ENCODE assay signal across 8 cellular contexts in the genomic region with DNA sequence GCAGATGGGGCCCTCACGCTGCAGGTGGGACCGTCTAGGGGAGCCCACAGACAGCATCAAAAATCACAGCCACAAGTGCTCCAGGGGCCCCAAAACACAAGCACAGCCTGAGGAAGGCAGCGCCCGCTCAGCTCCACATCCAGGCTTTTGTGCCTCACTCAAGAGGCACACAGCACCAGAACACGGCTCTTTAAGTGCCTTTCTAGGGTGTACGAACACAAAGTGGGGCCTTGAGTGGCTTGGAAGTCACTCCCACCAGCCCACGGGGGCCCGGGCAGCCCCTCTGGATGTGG.
DNase-seq lines count a peak whose midpoint lies in the region; ATAC-seq and TF ChIP-seq lines count a peak whose summit lies in the region.

No MANE protein-coding gene starts in this region.

- H3K36me3 Mint-ChIP-seq in neural progenitor cell: peaks cover 14% of the 10 kb centered on the region

- peaks cover 13% of the 10 kb centered on the region for H3K27me3 Mint-ChIP-seq in neural progenitor cell (ENCODE audit: insufficient read depth, low read depth)

- no peak overlapping the region for H2AFZ ChIP-seq in neural progenitor cell (replicated peaks)

- peak overlapping the region; percentile 81 for H3K4me3 Mint-ChIP-seq in neural progenitor cell

- no peaks in the 10 kb centered on the region for H3K9me3 ChIP-seq in SJSA1 (replicated peaks)
- no peaks in the 10 kb centered on the region for H3K9me3 ChIP-seq in esophagus muscularis mucosa
- H3K9me3 ChIP-seq in neural progenitor cell (ENCODE audit: low read depth): no peaks in the 10 kb centered on the region
- no peaks in the 10 kb centered on the region for H3K9me3 ChIP-seq in tibial artery

- WGBS in esophagus muscularis mucosa: 70% methylated on average over 2 of the region's 8 CpGs

- H3K4me3 ChIP-seq in SJSA1: no peak overlapping the region
- H3K4me3 ChIP-seq in esophagus muscularis mucosa: peak overlapping the region in 1 of 4 donors; percentile 32
- no peak overlapping the region for H3K4me3 ChIP-seq in neural progenitor cell
- no peak overlapping the region for H3K4me3 ChIP-seq in tibial artery

- H3K27ac ChIP-seq in SJSA1: peak overlapping the region; percentile 61
- peak overlapping the region; percentile 80 to 93 (median 88) for H3K27ac ChIP-seq in esophagus muscularis mucosa (replicated peaks in 1 of 4)
- H3K27ac ChIP-seq in neural progenitor cell: no peak overlapping the region
- H3K27ac ChIP-seq in tibial artery: peak overlapping the region; percentile 87

- intact Hi-C loops in esophagus muscularis mucosa (cut with DNase I): loop anchor here (10.0 kb wide), 1 partner anchor 61 kb away; a partner anchor contains a TSS
- intact Hi-C loops in tibial artery (cut with DNase I; ENCODE audit: low total_unique reads): no loop called here

- H3K27ac Mint-ChIP-seq in neural progenitor cell: no peak overlapping the region

- no peak overlapping the region for H3K9ac ChIP-seq in neural progenitor cell

- no peak for TF ChIP-seq POLR2A in esophagus muscularis mucosa (IDR thresholded peaks at IDR 0.05; ENCODE audit: low read depth)

- peaks cover 12% of the 10 kb centered on the region for H3F3A ChIP-seq in neural progenitor cell (ENCODE audit: low read depth)

- TF ChIP-seq CTCF in esophagus muscularis mucosa (IDR thresholded peaks at IDR 0.05) (no peak), neural progenitor cell (IDR thresholded peaks at IDR 0.05) (no peak), tibial artery (IDR thresholded peaks at IDR 0.05) (no peak)

- H3K36me3 ChIP-seq in SJSA1 (peaks cover 4% of the 10 kb centered on the region), esophagus muscularis mucosa (no peaks in the 10 kb centered on the region), neural progenitor cell (no peaks in the 10 kb centered on the region), tibial artery (no peaks in the 10 kb centered on the region)

- peaks cover 72% of the 10 kb centered on the region for H3K79me2 ChIP-seq in neural progenitor cell (ENCODE audit: low read depth)

- H3K27me3 ChIP-seq in SJSA1 (replicated peaks): no peaks in the 10 kb centered on the region
- no peaks in the 10 kb centered on the region for H3K27me3 ChIP-seq in esophagus muscularis mucosa
- no peaks in the 10 kb centered on the region for H3K27me3 ChIP-seq in neural progenitor cell
- no peaks in the 10 kb centered on the region for H3K27me3 ChIP-seq in tibial artery

- ATAC-seq in GM21381 (IDR thresholded peaks at IDR 0.05; ENCODE audit: unreplicated experiment): no peak
- no peak for ATAC-seq in HG03045 (IDR thresholded peaks at IDR 0.05; ENCODE audit: unreplicated experiment)
- no peak for ATAC-seq in GM21717 (IDR thresholded peaks at IDR 0.05; ENCODE audit: unreplicated experiment)

- H4K20me1 ChIP-seq in neural progenitor cell (ENCODE audit: low read depth): peaks cover 81% of the 10 kb centered on the region

- H3K4me1 ChIP-seq in SJSA1 (replicated peaks): peaks cover 27% of the 10 kb centered on the region
- H3K4me1 ChIP-seq in esophagus muscularis mucosa: peaks cover 55 to 95% (median 79%) of the 10 kb centered on the region in 4 donors
- H3K4me1 ChIP-seq in neural progenitor cell: peaks cover 47% of the 10 kb centered on the region
- H3K4me1 ChIP-seq in tibial artery: peaks cover 0 to 65% (median 36%) of the 10 kb centered on the region in 4 donors

- DNase-seq in SJSA1 (ENCODE audit: low read depth in 1 of 2, low spot score in 2 of 2) (peak in 1 of 2 experiments; percentile 36), esophagus muscularis mucosa (ENCODE audit: extremely low spot score) (no peak), neural progenitor cell (ENCODE audit: low spot score) (no peak), tibial artery (no peak), GF-D8 (lab: John Stamatoyannopoulos, UW) (no peak)

- TF ChIP-seq EP300 in esophagus muscularis mucosa (IDR thresholded peaks at IDR 0.05): no peak

- peaks cover 61% of the 10 kb centered on the region for H3K4me1 Mint-ChIP-seq in neural progenitor cell

- H3K9me3 Mint-ChIP-seq in neural progenitor cell: no peaks in the 10 kb centered on the region

- peak overlapping the region; percentile 51 for H3K4me2 ChIP-seq in neural progenitor cell
